8 cellular contexts compared by ENCODE assay signal in the genomic region with DNA sequence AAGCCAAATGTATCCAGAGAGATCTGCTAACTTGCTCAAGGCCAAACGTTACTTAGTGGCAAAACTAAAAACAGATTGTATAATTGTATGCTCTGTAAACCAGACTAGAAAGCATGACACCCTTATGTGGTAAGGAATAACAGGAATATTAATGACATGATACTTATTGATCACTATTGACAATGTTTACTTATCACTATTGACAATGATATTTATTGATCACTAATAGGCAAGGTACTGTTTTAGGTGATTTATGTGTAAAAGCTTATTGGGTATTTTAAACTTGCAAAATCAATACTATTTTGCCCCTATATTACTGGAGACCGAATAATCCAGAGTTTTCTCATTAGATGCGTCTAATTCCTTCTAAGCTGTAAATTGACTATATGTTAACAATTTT.
"Had no signal": no experiment of that assay in that cellular context is flagged by ENCODE, and none has a peak within 500 bp of the region (broad histone marks: within the 10 kb centered on the region; RNA-seq: fewer than 3 reads in every experiment).

No MANE protein-coding gene starts in this region.

- ATAC-seq: GM12878 had no signal

- H3K4me3 ChIP-seq: GM12878 had no signal

- DNase-seq: GDM1, GF-D8 had no signal

- FAIRE-seq: G401.6, GM12878, GM12891, GM12892, GM18507, GM19239 had no signal
